Comparison of ENCODE assay signal across 18 cellular contexts in the genomic region with DNA sequence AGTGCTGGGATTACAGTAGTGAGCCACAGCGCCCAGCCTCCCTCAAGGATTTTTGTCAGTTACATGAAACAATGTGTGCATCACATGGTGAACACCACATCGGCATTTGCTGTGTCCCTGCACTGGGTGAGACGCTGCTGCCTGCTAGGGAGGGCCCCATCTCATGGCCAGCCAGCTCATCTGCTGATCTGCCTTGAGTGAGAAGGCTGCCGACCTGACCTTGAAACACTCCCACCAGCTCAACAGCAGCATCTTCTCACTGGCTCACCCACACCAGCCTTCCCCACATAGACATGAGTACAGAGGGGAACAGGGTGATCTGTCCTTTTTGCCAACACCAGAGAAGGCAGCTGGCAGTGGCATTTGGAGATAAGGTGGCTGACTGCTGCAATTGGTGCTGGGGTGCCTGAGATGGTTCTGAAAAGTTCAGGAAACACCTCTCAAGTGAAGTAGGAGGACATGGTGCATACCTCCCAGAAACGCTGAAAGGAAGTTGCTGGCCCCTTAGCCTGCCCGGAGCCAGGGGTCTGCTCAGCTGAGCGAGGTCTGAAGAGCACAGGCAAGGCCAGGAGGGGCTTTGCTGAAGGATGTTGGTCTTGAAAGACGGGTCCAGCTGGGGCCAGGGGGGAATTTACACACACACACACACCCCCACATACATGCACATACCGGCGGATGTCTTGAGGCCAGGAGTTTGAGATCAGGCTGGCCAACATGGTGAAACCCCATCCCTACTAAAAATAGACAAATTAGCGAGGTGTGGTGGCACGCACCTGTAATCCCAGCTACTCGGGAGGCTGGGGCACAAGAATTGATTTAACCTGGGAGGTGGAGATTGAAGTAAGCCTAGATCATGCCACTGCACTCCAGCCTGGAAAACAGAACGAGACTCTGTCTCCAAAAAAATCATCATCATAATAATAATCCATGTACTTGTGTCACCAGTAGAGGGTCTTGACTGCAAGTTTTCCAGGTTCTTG. TPM values are rescaled to one million over a fixed set of nuclear protein-coding genes. Genes with fewer than 3 reads are reported as not detected.
A peak's percentile ranks its signal among the peaks of the same experiment; 100 is the strongest.
DNase-seq lines count a peak whose midpoint lies in the region; TF ChIP-seq lines count a peak whose summit lies in the region.
"Had no signal": no experiment of that assay in that cellular context is flagged by ENCODE, and none has a peak within 500 bp of the region (broad histone marks: within the 10 kb centered on the region; RNA-seq: fewer than 3 reads in every experiment).

No MANE protein-coding gene starts in this region.

- peaks cover 4% of the 10 kb centered on the region for H3K4me1 Mint-ChIP-seq in type B pancreatic cell (ENCODE audit: unreplicated experiment)
- H3K4me1 Mint-ChIP-seq: activated B cell treated with CpG ODN at 0.5 μM for 24 hours had no signal

- 52% methylated on average over 14 of the region's 14 CpGs for WGBS in GM23248 (ENCODE audit: low coverage in 1 of 2, low lambda C conversion rate in 2 of 2, missing lambda C conversion rate in 2 of 2), 2 experiments

- H3K9me3 ChIP-seq in GM23248 (ENCODE audit: low read depth) (no peaks in the 10 kb centered on the region), colonic mucosa (no peaks in the 10 kb centered on the region), right atrium auricular region (no peaks in the 10 kb centered on the region), osteoblast (ENCODE audit: low read depth, low read length) (no peaks in the 10 kb centered on the region)
- H3K9me3 ChIP-seq: esophagus muscularis mucosa, gastroesophageal sphincter had no signal

- H3K9ac ChIP-seq in GM23248 (no peak overlapping the region), colonic mucosa (ENCODE audit: low read depth in 2 of 2, low read length in 2 of 2) (no peak overlapping the region)

- DNase-seq in GM23248 (peak; percentile 31), colonic mucosa (peak; percentile 15), right atrium auricular region (ENCODE audit: low spot score) (no peak), osteoblast (ENCODE audit: insufficient read length, low spot score, missing footprints) (peak; percentile 59), type B pancreatic cell (ENCODE audit: extremely low spot score, unreplicated experiment) (no peak), substantia nigra (lab: John Stamatoyannopoulos, UW) (no peak), EL (no peak)
- DNase-seq in activated CD8-positive, alpha-beta memory T cell treated with anti-CD3 and anti-CD28 coated beads, Interleukin-2, amount 50 U/mL, for 4 hours = no peak
- DNase-seq: activated B cell treated with CpG ODN at 0.5 μM for 24 hours; activated CD4-positive, alpha-beta T cell treated with anti-CD3 and anti-CD28 coated beads, Interleukin-2, amount 50 U/mL, for 48 hours; NCI-H1092; NCI-H187 treated with DMSO at 0.1 percent for 48 hours; stimulated activated CD4-positive, alpha-beta T cell treated with anti-CD3 and anti-CD28 coated beads, Interleukin-4, amount 100 ng/mL, for 4 hours; stimulated activated naive CD4-positive, alpha-beta T cell treated with Interleukin-2 at 50 U/mL for 16 hours had no signal

- H3K4me2 ChIP-seq in GM23248 (ENCODE audit: unreplicated experiment) (no peak overlapping the region), osteoblast (ENCODE audit: insufficient read depth, low read length) (peak overlapping the region; percentile 56)

- no peaks in the 10 kb centered on the region for H3K36me3 Mint-ChIP-seq in type B pancreatic cell
- H3K36me3 Mint-ChIP-seq: IgD-negative memory B cell had no signal

- no peak overlapping the region for H3K27ac Mint-ChIP-seq in type B pancreatic cell
- H3K27ac Mint-ChIP-seq: activated B cell treated with CpG ODN at 0.5 μM for 24 hours had no signal

- no peak overlapping the region for H3K4me3 Mint-ChIP-seq in type B pancreatic cell
- H3K4me3 Mint-ChIP-seq: activated B cell treated with CpG ODN at 0.5 μM for 24 hours, IgD-negative memory B cell had no signal

- H3K79me2 ChIP-seq in GM23248 (ENCODE audit: insufficient read depth) (no peaks in the 10 kb centered on the region), osteoblast (ENCODE audit: insufficient read depth, low read length) (no peaks in the 10 kb centered on the region)

- H3K27me3 Mint-ChIP-seq in type B pancreatic cell = no peaks in the 10 kb centered on the region

- H3K9me3 Mint-ChIP-seq in type B pancreatic cell = no peaks in the 10 kb centered on the region
- H3K9me3 Mint-ChIP-seq: activated B cell treated with CpG ODN at 0.5 μM for 24 hours, IgD-negative memory B cell had no signal

- H3K36me3 ChIP-seq in GM23248 (ENCODE audit: low read depth) = no peaks in the 10 kb centered on the region
- no peaks in the 10 kb centered on the region for H3K36me3 ChIP-seq in colonic mucosa
- H3K36me3 ChIP-seq in right atrium auricular region = no peaks in the 10 kb centered on the region
- no peaks in the 10 kb centered on the region for H3K36me3 ChIP-seq in osteoblast (ENCODE audit: insufficient read depth, low read length)
- H3K36me3 ChIP-seq: esophagus muscularis mucosa, gastroesophageal sphincter had no signal

- no peak overlapping the region for H3K27ac ChIP-seq in GM23248
- H3K27ac ChIP-seq in colonic mucosa = no peak overlapping the region
- H3K27ac ChIP-seq in right atrium auricular region = peak overlapping the region; percentile 78 to 83
- H3K27ac ChIP-seq in osteoblast (ENCODE audit: low read depth, low read length) = no peak overlapping the region
- no peak overlapping the region for H3K27ac ChIP-seq in substantia nigra (ENCODE audit: low read depth, low read length, poor library complexity, severe bottlenecking)
- H3K27ac ChIP-seq: coronary artery, esophagus muscularis mucosa, gastroesophageal sphincter had no signal

- no peaks in the 10 kb centered on the region; the same call in 1 of the 2 replicates for H3K27me3 ChIP-seq in GM23248 (replicated peaks; ENCODE audit: insufficient read depth)
- H3K27me3 ChIP-seq in colonic mucosa = no peaks in the 10 kb centered on the region
- no peaks in the 10 kb centered on the region for H3K27me3 ChIP-seq in right atrium auricular region
- no peaks in the 10 kb centered on the region for H3K27me3 ChIP-seq in osteoblast (ENCODE audit: insufficient read depth, low read length)
- H3K27me3 ChIP-seq: esophagus muscularis mucosa, gastroesophageal sphincter had no signal

- no peaks in the 10 kb centered on the region for H4K20me1 ChIP-seq in GM23248 (ENCODE audit: insufficient read depth)
- H4K20me1 ChIP-seq in osteoblast (ENCODE audit: insufficient read depth, low read length) = no peaks in the 10 kb centered on the region

- H3K4me3 ChIP-seq in GM23248 (no peak overlapping the region), colonic mucosa (no peak overlapping the region), right atrium auricular region (no peak overlapping the region), osteoblast (ENCODE audit: insufficient read depth, low read length) (peak overlapping the region; percentile 43)
- H3K4me3 ChIP-seq: coronary artery, esophagus muscularis mucosa, gastroesophageal sphincter had no signal

- H3F3A ChIP-seq in GM23248 (ENCODE audit: insufficient read depth) = no peaks in the 10 kb centered on the region

- H2AFZ ChIP-seq in GM23248 = no peak overlapping the region
- H2AFZ ChIP-seq in osteoblast (ENCODE audit: low read length) = peak overlapping the region; percentile 51

- no peaks in the 10 kb centered on the region for H3K9me2 ChIP-seq in GM23248 (ENCODE audit: insufficient read depth)

- TF ChIP-seq CTCF in colonic mucosa (IDR thresholded peaks at IDR 0.05) (no peak), right atrium auricular region (IDR thresholded peaks at IDR 0.05) (no peak), osteoblast (IDR thresholded peaks at IDR 0.05; ENCODE audit: extremely low read depth, low read depth, low read length) (no peak), type B pancreatic cell (conservative IDR thresholded peaks at IDR 0.05) (no peak)

- H3K4me1 ChIP-seq in GM23248 (ENCODE audit: insufficient read depth) (no peaks in the 10 kb centered on the region), colonic mucosa (no peaks in the 10 kb centered on the region), right atrium auricular region (peaks cover 0 to 23% of the 10 kb centered on the region in 2 donors), osteoblast (ENCODE audit: insufficient read depth, low read length) (no peaks in the 10 kb centered on the region)
- H3K4me1 ChIP-seq: gastroesophageal sphincter had no signal

- intact Hi-C loops in colonic mucosa (cut with DNase I) = no loop called here

- in situ Hi-C loops in GM23248 (cut with MboI) = no loop called here

RNA-seq across cellular contexts. Expression of a gene that starts 14.3 kb away (rescaled TPM):
- total RNA-seq in GM23248 (2014; rRNA removed; shearing (Covaris generic)) = 4.6 and 10.6 TPM in 2 replicates
- polyA plus RNA-seq in GM23248 (2016; fragmentation: Nextera tagmentation; extraction: Ambion mirVana) = 2.0 and 2.4 TPM in 2 replicates
- 10 to 100 TPM; 41.1 to 48.3 TPM for total RNA-seq in colonic mucosa
- 10 to 100 TPM; 45.7 to 47.8 TPM for total RNA-seq in right atrium auricular region
- total RNA-seq in osteoblast = 3.3 and 4.4 TPM in 2 replicates
- total RNA-seq in type B pancreatic cell (ENCODE audit: low replicate concordance) = 20.4 and 42.0 TPM in 2 replicates

Comparison
In these comparisons a context has a peak if more than half of its experiments do, and no peak if none do; other contexts are left out.
1. DNase-seq: peak in GM23248 (single experiment), colonic mucosa (single experiment) and osteoblast (single experiment); none in right atrium auricular region (single experiment), type B pancreatic cell (single experiment), activated CD8-positive, alpha-beta memory T cell treated with anti-CD3 and anti-CD28 coated beads, Interleukin-2, amount 50 U/mL, for 4 hours (single experiment), substantia nigra (0 of 49) and EL (single experiment).
2. H3K27ac ChIP-seq: peak in right atrium auricular region (2 of 2); none in GM23248 (single experiment), colonic mucosa (single experiment), osteoblast (single experiment) and substantia nigra (single experiment).